1 cellular context compared by ENCODE assay signal in genomic region chr5:143118222-143118621, GRCh38.
TF ChIP-seq lines count a peak whose summit lies in the region.

No MANE protein-coding gene starts in this region.

TF ChIP-seq in GM12878, 131 proteins besides CTCF, POLR2A, EP300 and RAD21 (continued from another document):
- TF ChIP-seq ZBTB4 (CRISPR knock-in tag; IDR thresholded peaks at IDR 0.05) (no peak), NFIC (IDR thresholded peaks at IDR 0.05; ENCODE audit: low read depth, low read length) (no peak), NKRF (conservative IDR thresholded peaks at IDR 0.05) (no peak), ZNF622 (IDR thresholded peaks at IDR 0.05) (no peak), MEF2B (IDR thresholded peaks at IDR 0.05; ENCODE audit: partially characterized antibody, poor library complexity, severe bottlenecking) (no peak), SREBF1 (IDR thresholded peaks at IDR 0.05; ENCODE audit: low read length) (no peak), PBX3 (IDR thresholded peaks at IDR 0.05; ENCODE audit: insufficient replicate concordance, low read depth, low read length) (no peak), MEF2A (IDR thresholded peaks at IDR 0.05; ENCODE audit: insufficient read depth, low read depth, low read length) (no peak), YBX1 (IDR thresholded peaks at IDR 0.05) (no peak), HCFC1 (IDR thresholded peaks at IDR 0.05; ENCODE audit: low read length) (no peak), IRF4 (IDR thresholded peaks at IDR 0.05; ENCODE audit: low read depth, low read length) (no peak), NR2C2 (IDR thresholded peaks at IDR 0.05; ENCODE audit: borderline replicate concordance, control insufficient read depth, insufficient read length, low read depth) (no peak), IRF5 (IDR thresholded peaks at IDR 0.05; ENCODE audit: borderline replicate concordance) (no peak), BHLHE40 (IDR thresholded peaks at IDR 0.05; ENCODE audit: borderline replicate concordance in 1 of 2, low read depth in 2 of 2, low read length in 1 of 2) (no peak), IKZF2 (IDR thresholded peaks at IDR 0.05) (no peak), RAD51 (IDR thresholded peaks at IDR 0.05) (no peak), CREM (IDR thresholded peaks at IDR 0.05; ENCODE audit: low read depth) (no peak)
